Comparison of ENCODE assay signal across 1 cellular context in genomic region chr4:87375719-87376291, GRCh38.
TF ChIP-seq lines count a peak whose summit lies in the region.

No MANE protein-coding gene starts in this region.

TF ChIP-seq in H1, 55 proteins besides CTCF, POLR2A, EP300 and RAD21:
- TF ChIP-seq PHF8 (conservative IDR thresholded peaks at IDR 0.05; ENCODE audit: low read depth, low read length) (no peak), ATF2 (IDR thresholded peaks at IDR 0.05; ENCODE audit: low read length) (no peak), CREB1 (IDR thresholded peaks at IDR 0.05) (no peak), TAF7 (optimal IDR thresholded peaks at IDR 0.05; ENCODE audit: borderline replicate concordance, low read depth, low read length) (no peak), BCL11A (IDR thresholded peaks at IDR 0.05; ENCODE audit: low read depth in 2 of 2, low read length in 2 of 2) (no peak), RBBP5 (IDR thresholded peaks at IDR 0.05; ENCODE audit: borderline replicate concordance, low read depth, low read length) (no peak), SP1 (IDR thresholded peaks at IDR 0.05; ENCODE audit: low read depth, low read length) (no peak), SAP30 (IDR thresholded peaks at IDR 0.05; ENCODE audit: insufficient read depth, insufficient replicate concordance, low read length) (no peak), POU5F1 (IDR thresholded peaks at IDR 0.05; ENCODE audit: low read depth, low read length) (no peak), CHD2 (IDR thresholded peaks at IDR 0.05; ENCODE audit: low read length) (no peak)
